ENCODE assay signal across 12 cellular contexts in genomic region chr2:237490009-237490804, GRCh38. TPM values are rescaled to one million over a fixed set of nuclear protein-coding genes. Genes with fewer than 3 reads are reported as not detected.
DNase-seq lines count a peak whose midpoint lies in the region; ATAC-seq, FAIRE-seq and TF ChIP-seq lines count a peak whose summit lies in the region.
"Had no signal": no experiment of that assay in that cellular context is flagged by ENCODE, and none has a peak within 500 bp of the region (broad histone marks: within the 10 kb centered on the region; RNA-seq: fewer than 3 reads in every experiment).

No MANE protein-coding gene starts in this region.

- H3K27ac ChIP-seq in liver (ENCODE audit: low read depth in 1 of 2, low read length in 2 of 2) (no peak overlapping the region), HepG2 (ENCODE audit: extremely low read length, insufficient read depth, low read length) (no peak overlapping the region), H1 (ENCODE audit: low read depth, low read length) (peak overlapping the region; percentile 53), lung (ENCODE audit: low read depth in 1 of 2, low read length in 1 of 2) (peak overlapping the region; percentile 43 to 92)

- H2BK5ac ChIP-seq in H1 (ENCODE audit: low read depth, low read length) = peak overlapping the region; percentile 54

- intact Hi-C loops in HepG2 (cut with micrococcal nuclease; ENCODE audit: unreplicated experiment) = no loop called here

- TF ChIP-seq EP300 in HepG2 (IDR thresholded peaks at IDR 0.05; ENCODE audit: low read depth in 2 of 2, low read length in 2 of 2) (no peak), HepG2 (CRISPR knock-in tag; IDR thresholded peaks at IDR 0.05; ENCODE audit: borderline replicate concordance) (no peak), H1 (IDR thresholded peaks at IDR 0.05; ENCODE audit: borderline replicate concordance in 1 of 2, low read depth in 2 of 2, low read length in 2 of 2) (peak in 1 of 2 experiments; percentile 81; a peak in 1 of 3 replicates)

- peaks cover 12% of the 10 kb centered on the region; the same call in 1 of the 2 replicates for H3K23me2 ChIP-seq in H1 (ENCODE audit: low read depth, low read length)

- DNase-seq in HepG2 (ENCODE audit: low spot score) (no peak), H1 (ENCODE audit: low read depth in 1 of 2, low spot score in 2 of 2) (no peak), lung (ENCODE audit: low spot score) (no peak), endothelial cell (ENCODE audit: low spot score) (no peak), glomerular visceral epithelial cell (ENCODE audit: extremely low spot score) (no peak)
- no peak for DNase-seq in activated CD4-positive, alpha-beta memory T cell treated with anti-CD3 and anti-CD28 coated beads, Interleukin-2, amount 10 ng/mL, durations not matched to agents 7 days and 5 days
- DNase-seq: activated naive CD8-positive, alpha-beta T cell treated with anti-CD3 and anti-CD28 coated beads, Interleukin-2, amount 50 U/mL, for 24 hours; NCI-H1694; substantia nigra; T-helper 9 cell had no signal

- TF ChIP-seq RAD21 in liver (IDR thresholded peaks at IDR 0.05) (no peak), HepG2 (CRISPR knock-in tag; IDR thresholded peaks at IDR 0.05) (no peak), H1 (IDR thresholded peaks at IDR 0.05 in 1 of 2, conservative IDR thresholded peaks at IDR 0.05 in 1 of 2; ENCODE audit: low read depth in 2 of 2, low read length in 2 of 2) (peak in 1 of 2 experiments; percentile 12; a peak in 1 of 4 replicates)

- ATAC-seq in HepG2 (no peak), lung (ENCODE audit: insufficient read depth, low FRiP score) (no peak), GM21390 (IDR thresholded peaks at IDR 0.05; ENCODE audit: unreplicated experiment) (no peak)
- ATAC-seq: activated naive CD8-positive, alpha-beta T cell treated with anti-CD3 and anti-CD28 coated beads, Interleukin-2, amount 50 U/mL, for 24 hours had no signal

- no TSS peak for BruUV-seq in HepG2 (replicated peaks; lab: Mats Ljungman, UMichigan)

- no peak overlapping the region for H3K4me3 Mint-ChIP-seq in activated CD4-positive, alpha-beta memory T cell treated with anti-CD3 and anti-CD28 coated beads, Interleukin-2, amount 10 ng/mL, durations not matched to agents 7 days and 5 days
- H3K4me3 Mint-ChIP-seq in endothelial cell (ENCODE audit: unreplicated experiment) = no peak overlapping the region
- H3K4me3 Mint-ChIP-seq: activated naive CD8-positive, alpha-beta T cell treated with anti-CD3 and anti-CD28 coated beads, Interleukin-2, amount 50 U/mL, for 24 hours had no signal

- H4K5ac ChIP-seq in H1 (ENCODE audit: insufficient read length, low read depth, low read length) = peak overlapping the region; percentile 73

- H2BK20ac ChIP-seq in H1 (ENCODE audit: low read length) = no peak overlapping the region

- no peak overlapping the region for H3K4me2 ChIP-seq in HepG2 (ENCODE audit: low read depth, low read length)
- peak overlapping the region; percentile 52 to 55 for H3K4me2 ChIP-seq in H1 (ENCODE audit: insufficient read depth in 1 of 2, low read depth in 2 of 2, low read length in 2 of 2)

- H3K4ac ChIP-seq in H1 (replicated peaks; ENCODE audit: insufficient read length, low read depth, low read length) = no peak overlapping the region

- H4K20me1 ChIP-seq in HepG2 (ENCODE audit: insufficient read depth, low read length) = no peaks in the 10 kb centered on the region
- H4K20me1 ChIP-seq in H1 (replicated peaks in 1 of 2; ENCODE audit: control insufficient read depth in 1 of 2, insufficient read depth in 2 of 2, low read length in 2 of 2) = no peaks in the 10 kb centered on the region

- no peak overlapping the region for H4K8ac ChIP-seq in H1 (ENCODE audit: extremely low read depth, insufficient read depth, low read length)

- H3K9me3 Mint-ChIP-seq in activated CD4-positive, alpha-beta memory T cell treated with anti-CD3 and anti-CD28 coated beads, Interleukin-2, amount 10 ng/mL, durations not matched to agents 7 days and 5 days = peaks cover 19% of the 10 kb centered on the region
- H3K9me3 Mint-ChIP-seq in endothelial cell (ENCODE audit: unreplicated experiment) = no peaks in the 10 kb centered on the region

- no peak overlapping the region for H2BK15ac ChIP-seq in H1 (ENCODE audit: low read length)

- H3K27ac Mint-ChIP-seq in activated CD4-positive, alpha-beta memory T cell treated with anti-CD3 and anti-CD28 coated beads, Interleukin-2, amount 10 ng/mL, durations not matched to agents 7 days and 5 days = no peak overlapping the region
- no peak overlapping the region for H3K27ac Mint-ChIP-seq in endothelial cell (ENCODE audit: unreplicated experiment)
- H3K27ac Mint-ChIP-seq: activated naive CD8-positive, alpha-beta T cell treated with anti-CD3 and anti-CD28 coated beads, Interleukin-2, amount 50 U/mL, for 24 hours had no signal

- H3K36me3 ChIP-seq in liver (ENCODE audit: control insufficient read depth in 4 of 4, insufficient read depth in 3 of 4, low read depth in 1 of 4, low read length in 3 of 4) (peaks cover 5 to 18% (median 13%) of the 10 kb centered on the region in 4 donors), HepG2 (replicated peaks in 1 of 2; ENCODE audit: control insufficient read depth in 1 of 2, insufficient read depth in 2 of 2, low read length in 2 of 2) (no peaks in the 10 kb centered on the region), H1 (ENCODE audit: control insufficient read depth in 2 of 4, insufficient read depth in 4 of 4, low read length in 3 of 4) (peaks cover 0 to 20% (median 9%) of the 10 kb centered on the region in 4 experiments; a peak in 5 of 8 replicates), lung (ENCODE audit: control insufficient read depth in 2 of 2, insufficient read depth in 2 of 2, low read length in 2 of 2) (peaks cover 0 to 7% of the 10 kb centered on the region in 2 donors)

- H3K23ac ChIP-seq in H1 (ENCODE audit: insufficient read length) = no peak overlapping the region

- in situ Hi-C loops in HepG2 (cut with HindIII; ENCODE audit: extremely low pct_ligation_motif_present, low pct_unique_long_range_greater_than_20kb) = no loop called here

- H2BK120ac ChIP-seq in H1 (replicated peaks; ENCODE audit: low read depth, low read length) = peak overlapping the region; percentile 59

- H3K79me2 ChIP-seq in HepG2 (ENCODE audit: insufficient read depth, low read length) (no peaks in the 10 kb centered on the region), H1 (ENCODE audit: control insufficient read depth in 1 of 2, insufficient read depth in 2 of 2, low read length in 2 of 2) (peaks cover 0 to 2% of the 10 kb centered on the region in 2 experiments; a peak in 1 of 4 replicates)

- peaks cover 8 to 26% (median 20%) of the 10 kb centered on the region in 4 donors for H3K4me1 ChIP-seq in liver (ENCODE audit: control insufficient read depth in 4 of 4, insufficient read depth in 4 of 4, low read length in 3 of 4)
- H3K4me1 ChIP-seq in HepG2 (ENCODE audit: insufficient read depth, low read length) = no peaks in the 10 kb centered on the region
- peaks cover 9 to 28% (median 23%) of the 10 kb centered on the region in 4 experiments for H3K4me1 ChIP-seq in H1 (replicated peaks in 1 of 4; ENCODE audit: control insufficient read depth in 3 of 4, insufficient read depth in 4 of 4, low read length in 3 of 4)
- peaks cover 6 to 13% of the 10 kb centered on the region in 2 donors for H3K4me1 ChIP-seq in lung (ENCODE audit: control insufficient read depth in 2 of 2, insufficient read depth in 2 of 2, low read length in 2 of 2)

- H3K9me3 ChIP-seq in liver (ENCODE audit: control insufficient read depth in 4 of 4, low read length in 3 of 4) (peaks cover 3 to 7% (median 5%) of the 10 kb centered on the region in 4 donors), HepG2 (ENCODE audit: low read length) (peaks cover 29% of the 10 kb centered on the region), H1 (ENCODE audit: insufficient read depth in 2 of 2, low read depth in 1 of 2, low read length in 1 of 2) (peaks cover 9 to 13% of the 10 kb centered on the region in 2 experiments), lung (ENCODE audit: control insufficient read depth in 2 of 2, insufficient read depth in 1 of 2, low read length in 1 of 2) (peaks cover 0 to 10% of the 10 kb centered on the region in 2 donors)

- 71% methylated on average over 8 of the region's 8 CpGs for WGBS in liver
- 29% methylated on average over 8 of the region's 8 CpGs for WGBS in HepG2 (ENCODE audit: low lambda C conversion rate)
- 43% methylated on average over 7 of the region's 8 CpGs; no CpG with 5 or more reads in 1 of the 2 experiments for WGBS in H1 (ENCODE audit: extremely low coverage in 1 of 2, insufficient coverage in 1 of 2, insufficient read length in 1 of 2, insufficient replicate concordance in 2 of 2, low coverage in 1 of 2, low lambda C conversion rate in 2 of 2, missing lambda C conversion rate in 1 of 2), 2 experiments
- WGBS in lung, 2 donors = 40 to 52% methylated on average over 8 of the region's 8 CpGs

- H3K4me1 Mint-ChIP-seq in activated CD4-positive, alpha-beta memory T cell treated with anti-CD3 and anti-CD28 coated beads, Interleukin-2, amount 10 ng/mL, durations not matched to agents 7 days and 5 days = no peaks in the 10 kb centered on the region
- H3K4me1 Mint-ChIP-seq in endothelial cell (ENCODE audit: unreplicated experiment) = peaks cover 2% of the 10 kb centered on the region
- H3K4me1 Mint-ChIP-seq: activated naive CD8-positive, alpha-beta T cell treated with anti-CD3 and anti-CD28 coated beads, Interleukin-2, amount 50 U/mL, for 24 hours had no signal

- TF ChIP-seq POLR2A in HepG2 (IDR thresholded peaks at IDR 0.05; ENCODE audit: insufficient read depth in 1 of 2, low read depth in 2 of 2, low read length in 2 of 2) = no peak
- TF ChIP-seq POLR2A in H1 (IDR thresholded peaks at IDR 0.05; ENCODE audit: control extremely low read depth in 1 of 2, low read depth in 2 of 2, low read length in 2 of 2) = no peak

- no peak overlapping the region for H3K9ac ChIP-seq in liver (ENCODE audit: low read depth in 1 of 2, low read length in 2 of 2)
- no peak overlapping the region for H3K9ac ChIP-seq in HepG2 (ENCODE audit: insufficient read depth, low read depth, low read length)
- H3K9ac ChIP-seq in H1 (replicated peaks in 1 of 4; ENCODE audit: extremely low read depth in 1 of 4, low read depth in 3 of 4, low read length in 3 of 4) = peak overlapping the region in 2 of 4 experiments; percentile 1 to 31; a peak in 2 of 7 replicates

- TF ChIP-seq CTCF in liver (IDR thresholded peaks at IDR 0.05; ENCODE audit: low read depth, low read length, missing input control) = no peak
- TF ChIP-seq CTCF in HepG2 (CRISPR knock-in tag; IDR thresholded peaks at IDR 0.05) = no peak
- no peak for TF ChIP-seq CTCF in H1 (IDR thresholded peaks at IDR 0.05; ENCODE audit: control extremely low read depth in 1 of 3, insufficient read depth in 1 of 3, low read depth in 1 of 3, low read length in 3 of 3)
- no peak for TF ChIP-seq CTCF in lung (IDR thresholded peaks at IDR 0.05; ENCODE audit: control extremely low read depth, extremely low read depth)
- TF ChIP-seq CTCF in endothelial cell (IDR thresholded peaks at IDR 0.05; ENCODE audit: unreplicated experiment) = no peak

- H3K36me3 Mint-ChIP-seq in activated CD4-positive, alpha-beta memory T cell treated with anti-CD3 and anti-CD28 coated beads, Interleukin-2, amount 10 ng/mL, durations not matched to agents 7 days and 5 days (ENCODE audit: low read depth) = peaks cover 5% of the 10 kb centered on the region
- H3K36me3 Mint-ChIP-seq in endothelial cell (ENCODE audit: low read depth, unreplicated experiment) = peaks cover 6% of the 10 kb centered on the region

- H4K91ac ChIP-seq in H1 (replicated peaks; ENCODE audit: insufficient read length, low read length) = peak overlapping the region; percentile 81

- peak overlapping the region; percentile 41; the same call in 1 of the 2 replicates for H3K18ac ChIP-seq in H1 (ENCODE audit: extremely low read depth, low read length)

- peaks cover 45% of the 10 kb centered on the region for H3K27me3 Mint-ChIP-seq in activated CD4-positive, alpha-beta memory T cell treated with anti-CD3 and anti-CD28 coated beads, Interleukin-2, amount 10 ng/mL, durations not matched to agents 7 days and 5 days
- H3K27me3 Mint-ChIP-seq in endothelial cell (ENCODE audit: unreplicated experiment) = peaks cover 6% of the 10 kb centered on the region

- H3K27me3 ChIP-seq in liver (ENCODE audit: control insufficient read depth in 4 of 4, insufficient read depth in 4 of 4, low read length in 3 of 4) (no peaks in the 10 kb centered on the region), HepG2 (ENCODE audit: control insufficient read depth in 1 of 2, insufficient read depth in 2 of 2, low read length in 2 of 2) (peaks cover 2 to 46% of the 10 kb centered on the region in 2 experiments; a peak in 3 of 5 replicates), H1 (replicated peaks in 1 of 4; ENCODE audit: control insufficient read depth in 3 of 4, extremely low read depth in 1 of 4, insufficient read depth in 3 of 4, low read length in 3 of 4) (peaks cover 6 to 30% (median 22%) of the 10 kb centered on the region in 4 experiments; a peak in 6 of 7 replicates), lung (ENCODE audit: control insufficient read depth, insufficient read depth) (no peaks in the 10 kb centered on the region)

- H3K4me3 ChIP-seq in liver (ENCODE audit: low read depth in 1 of 3, low read length in 3 of 3) = no peak overlapping the region
- H3K4me3 ChIP-seq in HepG2 (replicated peaks in 1 of 3; ENCODE audit: insufficient read depth in 1 of 3, low read depth in 2 of 3, low read length in 3 of 3) = no peak overlapping the region
- peak overlapping the region in 3 of 4 experiments; percentile 13 to 41 (median 16); a peak in 2 of 8 replicates for H3K4me3 ChIP-seq in H1 (ENCODE audit: extremely low read depth in 1 of 4, insufficient read depth in 2 of 4, low read depth in 3 of 4, low read length in 4 of 4)
- no peak overlapping the region for H3K4me3 ChIP-seq in lung

- H2AFZ ChIP-seq in HepG2 (ENCODE audit: low read length) = no peak overlapping the region
- H2AFZ ChIP-seq in H1 (ENCODE audit: low read length) = no peak overlapping the region

- no peak overlapping the region for H3K56ac ChIP-seq in H1 (replicated peaks; ENCODE audit: insufficient read length, low read depth, low read length)

- FAIRE-seq in HepG2 (lab: Jason Lieb, UNC) = no peak
- FAIRE-seq in H1 (lab: Jason Lieb, UNC) = peak; percentile 90

- no peak overlapping the region for H2AK5ac ChIP-seq in H1 (ENCODE audit: low read depth, low read length)

- CTCF ChIA-PET in HepG2 (lab: Yijun Ruan, JAX; ENCODE audit: low intra/inter-chr PET ratio, low total read pairs) (no interaction called here), H1 (lab: Charles Lee; ENCODE audit: partially characterized antibody) (interaction anchor here (0.8 to 7.3 kb wide), 8 partner anchors 11 to 195 kb away, joined by 3 to 48 read pairs (median 6); no protein-coding TSS in a partner anchor)
- CTCF ChIA-PET in activated CD4-positive, alpha-beta memory T cell treated with anti-CD3 and anti-CD28 coated beads, Interleukin-2, amount 10 ng/mL, durations not matched to agents 7 days and 5 days (lab: Charles Lee) = interaction anchor here (2.0 kb wide), 1 partner anchor 82 kb away, joined by 4 read pairs; no protein-coding TSS in a partner anchor

- H3K79me1 ChIP-seq in H1 (ENCODE audit: low read depth, low read length) = no peaks in the 10 kb centered on the region; the same call in 1 of the 2 replicates

- no peak overlapping the region for H3K14ac ChIP-seq in H1 (ENCODE audit: insufficient read length)

- H2BK12ac ChIP-seq in H1 (ENCODE audit: low read depth, low read length) = peak overlapping the region; percentile 92

- POLR2A ChIA-PET in HepG2 (lab: Yijun Ruan, JAX) = no interaction called here
- POLR2A ChIA-PET in H1 (lab: Charles Lee; ENCODE audit: partially characterized antibody) = interaction anchor here (0.9 to 3.1 kb wide), 4 partner anchors 9 to 49 kb away, joined by 3 to 9 read pairs (median 3); no protein-coding TSS in a partner anchor
- POLR2A ChIA-PET in activated CD4-positive, alpha-beta memory T cell treated with anti-CD3 and anti-CD28 coated beads, Interleukin-2, amount 10 ng/mL, durations not matched to agents 7 days and 5 days (lab: Charles Lee) = no interaction called here

RNA-seq across cellular contexts. Expression of gene MLPH, which starts 3.2 kb away (rescaled TPM):
- total RNA-seq in liver (10 to 100 TPM in 1 of 2 donors, 1 to 10 TPM in 1; 1.6 to 22.6 TPM), HepG2 (2016; rRNA removed; fragmentation: Illumina TruSeq; extraction: Trizol) (not detected in 2 replicates), lung (100 to 1,000 TPM; 154 to 295 TPM), endothelial cell (ENCODE audit: unreplicated experiment) (0.36 TPM)
- polyA plus RNA-seq in liver (10 to 100 TPM; 22.1 to 25.9 TPM), HepG2 (2011; rRNA removed) (0.12 and 0.27 TPM in 2 replicates), H1 (2011; rRNA removed) (12.7 and 16.9 TPM in 2 replicates), lung (100 to 1,000 TPM in 1 of 2 donors, 10 to 100 TPM in 1; 71.0 to 230 TPM)
- not detected in 2 replicates for total RNA-seq in HepG2 (2016; cell fraction: cytosol; rRNA removed; fragmentation: Illumina TruSeq; extraction: Trizol; ENCODE audit: low read depth)
- not detected in 2 replicates for total RNA-seq in HepG2 (2016; cell fraction: insoluble cytoplasmic fraction; rRNA removed; fragmentation: Illumina TruSeq; extraction: Trizol)
- not detected in 2 replicates for total RNA-seq in HepG2 (2016; cell fraction: membrane; rRNA removed; fragmentation: Illumina TruSeq; extraction: Trizol)
- not detected in 2 replicates for total RNA-seq in HepG2 (2016; cell fraction: nucleus; rRNA removed; fragmentation: Illumina TruSeq; extraction: Trizol)
- polyA plus RNA-seq in HepG2 (2011; cell fraction: cytosol; rRNA removed) = 0.10 TPM in 1 of 2 replicates, not detected in the other
- 0.88 and 1.00 TPM in 2 replicates for polyA plus RNA-seq in HepG2 (2011; cell fraction: nucleus; rRNA removed)
- polyA plus RNA-seq in HepG2 (2012) = 0.17 and 0.28 TPM in 2 replicates
- polyA plus RNA-seq in HepG2 (2016; cell fraction: cytosol; fragmentation: Illumina TruSeq; extraction: Trizol; ENCODE audit: low read depth) = not detected in 2 replicates
- polyA plus RNA-seq in HepG2 (2016; cell fraction: insoluble cytoplasmic fraction; fragmentation: Illumina TruSeq; extraction: Trizol; ENCODE audit: low read depth) = not detected in 2 replicates
- not detected in 2 replicates for polyA plus RNA-seq in HepG2 (2016; cell fraction: membrane; fragmentation: Illumina TruSeq; extraction: Trizol; ENCODE audit: low read depth)
- not detected in 2 replicates for polyA plus RNA-seq in HepG2 (2016; cell fraction: nucleus; fragmentation: Illumina TruSeq; extraction: Trizol; ENCODE audit: insufficient read depth, low read depth)
- polyA minus RNA-seq in HepG2 (2011; rRNA and poly(A)+ RNA removed; ENCODE audit: low replicate concordance) = 1.0 TPM in 1 of 2 replicates, not detected in the other
- polyA minus RNA-seq in HepG2 (2011; cell fraction: cytosol; rRNA and poly(A)+ RNA removed) = not detected in 2 replicates
- not detected in 2 replicates for polyA minus RNA-seq in HepG2 (2011; cell fraction: nucleus; rRNA and poly(A)+ RNA removed)
- 17.0 TPM in 2 replicates for total RNA-seq in H1 (2021; fragmentation: NEBNext Ultra II Directional; extraction: Animal tissue kit (Norgen Biotek cat#: 25700))
- 12.6 TPM for polyA plus RNA-seq in H1 (2011; cell fraction: cytosol; rRNA removed)
- 47.0 TPM for polyA plus RNA-seq in H1 (2011; cell fraction: nucleus; rRNA removed)
- polyA plus RNA-seq in H1 (2012, experiment 1 of 2) = 15.7 to 18.9 TPM (median 17.7 TPM) in 4 replicates
- 7.2 TPM for polyA plus RNA-seq in H1 (2012, experiment 2 of 2)
- polyA plus RNA-seq in H1 (2013, experiment 1 of 2) = 11.2 TPM
- 11.0 TPM for polyA plus RNA-seq in H1 (2013, experiment 2 of 2)
- 14.5 and 14.8 TPM in 2 replicates for polyA minus RNA-seq in H1 (2011; rRNA and poly(A)+ RNA removed)
- polyA minus RNA-seq in H1 (2011; cell fraction: cytosol; rRNA and poly(A)+ RNA removed) = 10.6 TPM
- polyA minus RNA-seq in H1 (2011; cell fraction: nucleus; rRNA and poly(A)+ RNA removed) = 14.1 TPM
- total RNA-seq in activated CD4-positive, alpha-beta memory T cell treated with anti-CD3 and anti-CD28 coated beads, Interleukin-2, amount 10 ng/mL, durations not matched to agents 7 days and 5 days = not detected

Comparison
In these comparisons a context has a peak if more than half of its experiments do, and no peak if none do; other contexts are left out.
1. H3K27ac ChIP-seq: peak in H1 (single experiment) and lung (2 of 2); none in liver (0 of 2) and HepG2 (single experiment).
2. H3K4me3 ChIP-seq: peak in H1 (3 of 4); none in liver (0 of 3), HepG2 (0 of 3) and lung (single experiment).